In the genomic region with DNA sequence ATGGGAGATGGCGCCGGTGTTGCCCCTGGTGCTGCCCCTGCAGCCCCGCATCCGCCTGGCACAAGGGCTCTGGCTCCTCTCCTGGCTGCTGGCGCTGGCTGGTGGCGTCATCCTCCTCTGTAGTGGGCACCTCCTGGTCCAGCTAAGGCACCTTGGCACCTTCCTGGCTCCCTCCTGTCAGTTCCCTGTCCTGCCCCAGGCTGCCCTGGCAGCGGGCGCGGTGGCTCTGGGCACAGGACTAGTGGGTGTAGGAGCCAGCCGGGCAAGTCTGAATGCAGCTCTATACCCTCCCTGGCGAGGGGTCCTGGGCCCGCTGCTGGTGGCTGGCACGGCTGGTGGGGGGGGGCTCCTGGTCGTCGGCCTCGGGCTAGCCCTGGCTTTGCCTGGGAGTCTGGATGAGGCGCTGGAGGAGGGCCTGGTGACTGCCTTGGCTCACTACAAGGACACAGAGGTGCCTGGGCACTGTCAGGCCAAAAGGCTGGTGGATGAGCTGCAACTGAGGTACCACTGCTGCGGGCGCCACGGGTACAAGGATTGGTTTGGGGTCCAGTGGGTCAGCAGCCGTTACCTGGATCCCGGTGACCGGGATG, we compare ENCODE assay signal across 1 cellular context.
TF ChIP-seq lines count a peak whose summit lies in the region.

No MANE protein-coding gene starts in this region.

TF ChIP-seq in WTC11, 78 proteins besides CTCF, POLR2A, EP300 and RAD21:
- TF ChIP-seq TEAD4 (CRISPR knock-in tag; IDR thresholded peaks at IDR 0.05) (no peak), RELA (CRISPR knock-in tag; IDR thresholded peaks at IDR 0.05; ENCODE audit: borderline replicate concordance) (0 out of 2 replicates have a peak, but pooled peaks have one; percentile 35), JAZF1 (CRISPR knock-in tag; IDR thresholded peaks at IDR 0.05) (no peak), ZNF425 (CRISPR knock-in tag; conservative IDR thresholded peaks at IDR 0.05) (no peak), TCF7 (CRISPR knock-in tag; IDR thresholded peaks at IDR 0.05; ENCODE audit: low read depth) (no peak)
- TF ChIP-seq, protein P1, sequence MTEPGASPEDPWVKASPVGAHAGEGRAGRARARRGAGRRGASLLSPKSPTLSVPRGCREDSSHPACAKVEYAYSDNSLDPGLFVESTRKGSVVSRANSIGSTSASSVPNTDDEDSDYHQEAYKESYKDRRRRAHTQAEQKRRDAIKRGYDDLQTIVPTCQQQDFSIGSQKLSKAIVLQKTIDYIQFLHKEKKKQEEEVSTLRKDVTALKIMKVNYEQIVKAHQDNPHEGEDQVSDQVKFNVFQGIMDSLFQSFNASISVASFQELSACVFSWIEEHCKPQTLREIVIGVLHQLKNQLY (CRISPR knock-in tag; IDR thresholded peaks at IDR 0.05): no peak
